Comparison of ENCODE assay signal across 9 cellular contexts in genomic region chrX:104254442-104255115, GRCh38. TPM values are rescaled to one million over a fixed set of nuclear protein-coding genes. Genes with fewer than 3 reads are reported as not detected.
DNase-seq lines count a peak whose midpoint lies in the region; ATAC-seq lines count a peak whose summit lies in the region.
"Had no signal": no experiment of that assay in that cellular context is flagged by ENCODE, and none has a peak within 500 bp of the region (broad histone marks: within the 10 kb centered on the region; RNA-seq: fewer than 3 reads in every experiment).

Gene ESX1, minus strand, starts transcription at chrX:104254933. Its CDS starts 84 bp downstream, at chrX:104254849.

- no peaks in the 10 kb centered on the region for H3K9me3 Mint-ChIP-seq in activated CD8-positive, alpha-beta memory T cell treated with anti-CD3 and anti-CD28 coated beads, Interleukin-2, amount 10 ng/mL, durations not matched to agents 7 days and 5 days (ENCODE audit: low read depth)
- H3K9me3 Mint-ChIP-seq in activated T-helper 1 cell treated with anti-CD3 and anti-CD28 coated beads, Interleukin-12 subunit alpha, Interleukin-12 subunit beta, Interleukin-2, Interleukin-4 antibody, amounts not matched to agents 30 ng/mL and 10 ng/mL and 1 ng/mL, durations not matched to agents 14 hours and 24 hours and 36 hours, result no peaks in the 10 kb centered on the region
- no peaks in the 10 kb centered on the region for H3K9me3 Mint-ChIP-seq in stimulated activated naive CD8-positive, alpha-beta T cell treated with anti-CD3 and anti-CD28 coated beads, Interleukin-15, amount 100 ng/mL, for 72 hours

- intact Hi-C loops in activated T-helper 1 cell treated with anti-CD3 and anti-CD28 coated beads, Interleukin-12 subunit alpha, Interleukin-12 subunit beta, Interleukin-2, Interleukin-4 antibody, amounts not matched to agents 30 ng/mL and 10 ng/mL and 1 ng/mL, durations not matched to agents 14 hours and 24 hours and 36 hours (cut with micrococcal nuclease), result no loop called here

- H3K27me3 Mint-ChIP-seq in activated CD8-positive, alpha-beta memory T cell treated with anti-CD3 and anti-CD28 coated beads, Interleukin-2, amount 10 ng/mL, durations not matched to agents 7 days and 5 days, result peaks cover 40% of the 10 kb centered on the region
- H3K27me3 Mint-ChIP-seq in activated T-helper 1 cell treated with anti-CD3 and anti-CD28 coated beads, Interleukin-12 subunit alpha, Interleukin-12 subunit beta, Interleukin-2, Interleukin-4 antibody, amounts not matched to agents 30 ng/mL and 10 ng/mL and 1 ng/mL, durations not matched to agents 14 hours and 24 hours and 36 hours (ENCODE audit: insufficient read depth), result peaks cover 27% of the 10 kb centered on the region
- H3K27me3 Mint-ChIP-seq in stimulated activated naive CD8-positive, alpha-beta T cell treated with anti-CD3 and anti-CD28 coated beads, Interleukin-15, amount 100 ng/mL, for 72 hours, result peaks cover 29% of the 10 kb centered on the region

- peak within 1 kb of the TSS; percentile 41 for H3K4me3 ChIP-seq in iPS-18c (ENCODE audit: insufficient read depth, low read depth, low read length)

- no peaks in the 10 kb centered on the region for H3K36me3 Mint-ChIP-seq in activated CD8-positive, alpha-beta memory T cell treated with anti-CD3 and anti-CD28 coated beads, Interleukin-2, amount 10 ng/mL, durations not matched to agents 7 days and 5 days
- no peaks in the 10 kb centered on the region for H3K36me3 Mint-ChIP-seq in activated T-helper 1 cell treated with anti-CD3 and anti-CD28 coated beads, Interleukin-12 subunit alpha, Interleukin-12 subunit beta, Interleukin-2, Interleukin-4 antibody, amounts not matched to agents 30 ng/mL and 10 ng/mL and 1 ng/mL, durations not matched to agents 14 hours and 24 hours and 36 hours (ENCODE audit: low read depth)

- peaks cover 5% of the 10 kb centered on the region for H3K9me3 ChIP-seq in iPS-18c (ENCODE audit: control insufficient read depth, insufficient read depth, low read length)

- no peak for DNase-seq in activated CD8-positive, alpha-beta memory T cell treated with anti-CD3 and anti-CD28 coated beads, Interleukin-2, amount 10 ng/mL, durations not matched to agents 7 days and 5 days
- no peak for DNase-seq in activated CD8-positive, alpha-beta memory T cell treated with anti-CD3 and anti-CD28 coated beads for 24 hours
- no peak for DNase-seq in activated T-helper 1 cell treated with anti-CD3 and anti-CD28 coated beads, Interleukin-12 subunit alpha, Interleukin-12 subunit beta, Interleukin-2, Interleukin-4 antibody, amounts not matched to agents 30 ng/mL and 10 ng/mL and 1 ng/mL, durations not matched to agents 14 hours and 24 hours and 36 hours (ENCODE audit: low spot score)
- no peak for DNase-seq in stimulated activated naive CD8-positive, alpha-beta T cell treated with anti-CD3 and anti-CD28 coated beads, Interleukin-15, amount 100 ng/mL, for 72 hours
- DNase-seq in UCSD-AML1 (lab: John Stamatoyannopoulos, UW; ENCODE audit: unreplicated experiment) (no peak), amygdala (lab: John Stamatoyannopoulos, UW) (no peak), SIG-M5 (lab: John Stamatoyannopoulos, UW) (no peak)
- DNase-seq: substantia nigra had no signal

- H3K4me3 Mint-ChIP-seq in activated CD8-positive, alpha-beta memory T cell treated with anti-CD3 and anti-CD28 coated beads, Interleukin-2, amount 10 ng/mL, durations not matched to agents 7 days and 5 days, result peak within 1 kb of the TSS; percentile 55
- H3K4me3 Mint-ChIP-seq in activated T-helper 1 cell treated with anti-CD3 and anti-CD28 coated beads, Interleukin-12 subunit alpha, Interleukin-12 subunit beta, Interleukin-2, Interleukin-4 antibody, amounts not matched to agents 30 ng/mL and 10 ng/mL and 1 ng/mL, durations not matched to agents 14 hours and 24 hours and 36 hours, result peak within 1 kb of the TSS; percentile 42
- peak within 1 kb of the TSS; percentile 79 to 80 for H3K4me3 Mint-ChIP-seq in stimulated activated naive CD8-positive, alpha-beta T cell treated with anti-CD3 and anti-CD28 coated beads, Interleukin-15, amount 100 ng/mL, for 72 hours

- H3K4me1 Mint-ChIP-seq in activated CD8-positive, alpha-beta memory T cell treated with anti-CD3 and anti-CD28 coated beads, Interleukin-2, amount 10 ng/mL, durations not matched to agents 7 days and 5 days, result peaks cover 6% of the 10 kb centered on the region
- H3K4me1 Mint-ChIP-seq in activated T-helper 1 cell treated with anti-CD3 and anti-CD28 coated beads, Interleukin-12 subunit alpha, Interleukin-12 subunit beta, Interleukin-2, Interleukin-4 antibody, amounts not matched to agents 30 ng/mL and 10 ng/mL and 1 ng/mL, durations not matched to agents 14 hours and 24 hours and 36 hours (ENCODE audit: low read depth), result peaks cover 4% of the 10 kb centered on the region
- peaks cover 12% of the 10 kb centered on the region for H3K4me1 Mint-ChIP-seq in stimulated activated naive CD8-positive, alpha-beta T cell treated with anti-CD3 and anti-CD28 coated beads, Interleukin-15, amount 100 ng/mL, for 72 hours

- CTCF ChIA-PET in activated CD8-positive, alpha-beta memory T cell treated with anti-CD3 and anti-CD28 coated beads, Interleukin-2, amount 10 ng/mL, durations not matched to agents 7 days and 5 days (lab: Charles Lee), result no interaction called here

- no peak for ATAC-seq in activated CD8-positive, alpha-beta memory T cell treated with anti-CD3 and anti-CD28 coated beads, Interleukin-2, amount 10 ng/mL, durations not matched to agents 7 days and 5 days
- no peak for ATAC-seq in stimulated activated naive CD8-positive, alpha-beta T cell treated with anti-CD3 and anti-CD28 coated beads, Interleukin-15, amount 100 ng/mL, for 72 hours

- H3K27ac Mint-ChIP-seq in activated CD8-positive, alpha-beta memory T cell treated with anti-CD3 and anti-CD28 coated beads, Interleukin-2, amount 10 ng/mL, durations not matched to agents 7 days and 5 days, result no peak within 1 kb of the TSS
- no peak within 1 kb of the TSS for H3K27ac Mint-ChIP-seq in activated T-helper 1 cell treated with anti-CD3 and anti-CD28 coated beads, Interleukin-12 subunit alpha, Interleukin-12 subunit beta, Interleukin-2, Interleukin-4 antibody, amounts not matched to agents 30 ng/mL and 10 ng/mL and 1 ng/mL, durations not matched to agents 14 hours and 24 hours and 36 hours
- no peak within 1 kb of the TSS for H3K27ac Mint-ChIP-seq in stimulated activated naive CD8-positive, alpha-beta T cell treated with anti-CD3 and anti-CD28 coated beads, Interleukin-15, amount 100 ng/mL, for 72 hours

RNA-seq across cellular contexts. Expression of gene ESX1, which starts in this region (rescaled TPM):
- total RNA-seq in activated CD8-positive, alpha-beta memory T cell treated with anti-CD3 and anti-CD28 coated beads, Interleukin-2, amount 10 ng/mL, durations not matched to agents 7 days and 5 days, result not detected
- not detected in 2 replicates for total RNA-seq in activated T-helper 1 cell treated with anti-CD3 and anti-CD28 coated beads, Interleukin-12 subunit alpha, Interleukin-12 subunit beta, Interleukin-2, Interleukin-4 antibody, amounts not matched to agents 30 ng/mL and 10 ng/mL and 1 ng/mL, durations not matched to agents 14 hours and 24 hours and 36 hours
